Comparison of ENCODE assay signal across 27 cellular contexts in the genomic region with DNA sequence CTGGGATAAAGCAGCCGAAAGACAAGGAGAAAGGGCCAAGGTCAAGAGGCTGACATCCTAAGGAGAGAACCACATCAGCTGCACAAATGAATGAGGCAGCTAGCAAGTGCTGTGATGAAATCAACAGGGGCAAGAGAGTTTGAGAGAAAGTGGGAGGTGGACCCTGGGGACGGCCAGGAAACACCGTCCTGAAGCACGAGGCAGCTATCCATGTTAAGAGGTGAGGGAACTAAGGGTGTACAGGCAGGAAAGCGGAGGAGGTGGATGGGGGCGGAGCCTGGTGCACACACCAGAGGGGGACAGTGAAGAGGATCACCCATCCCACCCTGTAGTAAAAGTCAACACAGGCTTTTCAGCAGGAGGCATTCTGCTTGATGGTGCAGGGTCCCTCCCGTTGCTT. TPM values are rescaled to one million over a fixed set of nuclear protein-coding genes. Genes with fewer than 3 reads are reported as not detected.
DNase-seq lines count a peak whose midpoint lies in the region; ATAC-seq and TF ChIP-seq lines count a peak whose summit lies in the region.
"Had no signal": no experiment of that assay in that cellular context is flagged by ENCODE, and none has a peak within 500 bp of the region (broad histone marks: within the 10 kb centered on the region; RNA-seq: fewer than 3 reads in every experiment).

No MANE protein-coding gene starts in this region.

- intact Hi-C loops in stomach (cut with DNase I; ENCODE audit: low total_unique reads) = no loop called here

- H3K27ac ChIP-seq in CD8-positive, alpha-beta memory T cell (ENCODE audit: low read depth, low read length) = no peak overlapping the region
- no peak overlapping the region for H3K27ac ChIP-seq in stomach
- H3K27ac ChIP-seq: 22Rv1, HL-60 had no signal

- H3K4me3 Mint-ChIP-seq in CD8-positive, alpha-beta memory T cell = no peak overlapping the region
- no peak overlapping the region for H3K4me3 Mint-ChIP-seq in activated T-helper 17 cell treated with anti-CD3 and anti-CD28 coated beads, Interleukin-2, amount 50 U/mL, for 72 hours
- no peak overlapping the region for H3K4me3 Mint-ChIP-seq in nephron progenitor cell
- H3K4me3 Mint-ChIP-seq: CD14-positive monocyte, GM23338 had no signal

- H3K9me3 ChIP-seq in CD8-positive, alpha-beta memory T cell (ENCODE audit: low read length) = no peaks in the 10 kb centered on the region
- no peaks in the 10 kb centered on the region for H3K9me3 ChIP-seq in stomach
- H3K9me3 ChIP-seq: BE2C had no signal

- H3K4me1 ChIP-seq in CD8-positive, alpha-beta memory T cell (ENCODE audit: insufficient read depth, low read length) = no peaks in the 10 kb centered on the region
- peaks cover 0 to 26% (median 5%) of the 10 kb centered on the region in 4 donors for H3K4me1 ChIP-seq in stomach
- H3K4me1 ChIP-seq: BE2C had no signal

- TF ChIP-seq POLR2A in stomach (IDR thresholded peaks at IDR 0.05) = no peak

- TF ChIP-seq CTCF in nephron progenitor cell (IDR thresholded peaks at IDR 0.05) = no peak
- no peak for TF ChIP-seq CTCF in stomach (IDR thresholded peaks at IDR 0.05)

- H3K27me3 Mint-ChIP-seq in CD8-positive, alpha-beta memory T cell = no peaks in the 10 kb centered on the region
- no peaks in the 10 kb centered on the region for H3K27me3 Mint-ChIP-seq in activated T-helper 17 cell treated with anti-CD3 and anti-CD28 coated beads, Interleukin-2, amount 50 U/mL, for 72 hours
- H3K27me3 Mint-ChIP-seq in nephron progenitor cell (ENCODE audit: low read depth, poor library complexity) = peaks cover 2% of the 10 kb centered on the region

- H3K36me3 ChIP-seq in CD8-positive, alpha-beta memory T cell (ENCODE audit: insufficient read depth, low read length) = peaks cover 47% of the 10 kb centered on the region
- H3K36me3 ChIP-seq in stomach = peaks cover 71 to 100% (median 100%) of the 10 kb centered on the region in 4 donors

- peaks cover 7 to 34% (median 9%) of the 10 kb centered on the region in 3 donors for H3K4me1 Mint-ChIP-seq in CD8-positive, alpha-beta memory T cell
- H3K4me1 Mint-ChIP-seq in activated T-helper 17 cell treated with anti-CD3 and anti-CD28 coated beads, Interleukin-2, amount 50 U/mL, for 72 hours = peaks cover 14% of the 10 kb centered on the region
- peaks cover 26% of the 10 kb centered on the region for H3K4me1 Mint-ChIP-seq in nephron progenitor cell
- H3K4me1 Mint-ChIP-seq: CD14-positive monocyte had no signal

- ATAC-seq in activated T-helper 17 cell treated with anti-CD3 and anti-CD28 coated beads, Interleukin-2, amount 50 U/mL, for 72 hours (replicated peaks) = no peak
- ATAC-seq: GM23338, K562 had no signal

- POLR2A ChIA-PET in CD8-positive, alpha-beta memory T cell (lab: Charles Lee) = interaction anchor here (0.6 kb wide), 1 partner anchor 19 kb away, joined by 3 read pairs; no protein-coding TSS in a partner anchor

- no peak overlapping the region for H3K4me3 ChIP-seq in CD8-positive, alpha-beta memory T cell (ENCODE audit: low read length)
- no peak overlapping the region for H3K4me3 ChIP-seq in stomach
- H3K4me3 ChIP-seq: GM23338, K562 had no signal

- no peaks in the 10 kb centered on the region for H3K9me3 Mint-ChIP-seq in CD8-positive, alpha-beta memory T cell
- no peaks in the 10 kb centered on the region for H3K9me3 Mint-ChIP-seq in activated T-helper 17 cell treated with anti-CD3 and anti-CD28 coated beads, Interleukin-2, amount 50 U/mL, for 72 hours
- no peaks in the 10 kb centered on the region for H3K9me3 Mint-ChIP-seq in nephron progenitor cell
- H3K9me3 Mint-ChIP-seq: GM23338 had no signal

- DNase-seq in activated CD8-positive, alpha-beta memory T cell treated with anti-CD3 and anti-CD28 coated beads, Interleukin-2, amount 50 U/mL, for 48 hours = peak; percentile 20
- DNase-seq in activated CD8-positive, alpha-beta memory T cell treated with anti-CD3 and anti-CD28 coated beads for 24 hours = no peak
- DNase-seq in CD8-positive, alpha-beta memory T cell = no peak
- DNase-seq in nephron progenitor cell (no peak), HT-29 (ENCODE audit: low spot score) (no peak), stomach (no peak), NCI-H1436 (lab: John Stamatoyannopoulos, UW) (no peak)
- DNase-seq: ACHN, BE2C, Calu3, DMS79 treated with DMSO at 0.1 percent for 48 hours, GF-D8, HCEC 1CT, Kasumi-1, MV-4-11, NCI-H1105 treated with DMSO at 0.1 percent for 48 hours, NCI-H2029, NCI-H446, NCI-H524 treated with DMSO at 0.1 percent for 48 hours, RPMI8226, SHP77 had no signal

- peaks cover 12 to 88% (median 28%) of the 10 kb centered on the region in 3 donors for H3K36me3 Mint-ChIP-seq in CD8-positive, alpha-beta memory T cell
- peaks cover 100% of the 10 kb centered on the region for H3K36me3 Mint-ChIP-seq in activated T-helper 17 cell treated with anti-CD3 and anti-CD28 coated beads, Interleukin-2, amount 50 U/mL, for 72 hours (ENCODE audit: low read depth)
- H3K36me3 Mint-ChIP-seq in nephron progenitor cell (ENCODE audit: low read depth) = peaks cover 87% of the 10 kb centered on the region

- no peak for TF ChIP-seq EP300 in stomach (IDR thresholded peaks at IDR 0.05)

- CTCF ChIA-PET in CD8-positive, alpha-beta memory T cell (lab: Charles Lee) = no interaction called here

- no peaks in the 10 kb centered on the region for H3K27me3 ChIP-seq in CD8-positive, alpha-beta memory T cell (ENCODE audit: insufficient read depth, low read length, poor library complexity, severe bottlenecking)
- H3K27me3 ChIP-seq in stomach = no peaks in the 10 kb centered on the region
- H3K27me3 ChIP-seq: BE2C had no signal

- 84 to 91% (median 89%) methylated on average over 7 of the region's 7 CpGs for WGBS in stomach, 5 donors

- peak overlapping the region in 5 of 8 donors; percentile 7 to 69 (median 63) for H3K27ac Mint-ChIP-seq in CD8-positive, alpha-beta memory T cell
- peak overlapping the region; percentile 16 for H3K27ac Mint-ChIP-seq in activated T-helper 17 cell treated with anti-CD3 and anti-CD28 coated beads, Interleukin-2, amount 50 U/mL, for 72 hours
- peak overlapping the region; percentile 72 for H3K27ac Mint-ChIP-seq in nephron progenitor cell
- H3K27ac Mint-ChIP-seq: GM23338 had no signal

RNA-seq across cellular contexts. Expression of a gene that starts 52.4 kb away (rescaled TPM):
- total RNA-seq in CD8-positive, alpha-beta memory T cell = 100 to 1,000 TPM; 307 to 313 TPM
- 70.0 TPM for polyA plus RNA-seq in CD8-positive, alpha-beta memory T cell
- 100 to 1,000 TPM; 303 to 319 TPM for total RNA-seq in activated T-helper 17 cell treated with anti-CD3 and anti-CD28 coated beads, Interleukin-2, amount 50 U/mL, for 72 hours
- total RNA-seq in HT-29 (2014; rRNA removed; shearing (Covaris generic)) = 461 and 493 TPM in 2 replicates
- total RNA-seq in stomach = 100 to 1,000 TPM; 350 to 752 (median 530) TPM
- 100 to 1,000 TPM; 171 to 207 (median 173) TPM for polyA plus RNA-seq in stomach

RNA-seq across cellular contexts. Expression of a gene that starts 52.7 kb away (rescaled TPM):
- 100 to 1,000 TPM; 301 to 319 TPM for total RNA-seq in CD8-positive, alpha-beta memory T cell
- 187 TPM for polyA plus RNA-seq in CD8-positive, alpha-beta memory T cell
- 100 to 1,000 TPM; 180 to 230 TPM for total RNA-seq in activated T-helper 17 cell treated with anti-CD3 and anti-CD28 coated beads, Interleukin-2, amount 50 U/mL, for 72 hours
- total RNA-seq in HT-29 (2014; rRNA removed; shearing (Covaris generic)) = 139 and 164 TPM in 2 replicates
- total RNA-seq in stomach = 100 to 1,000 TPM in 4 of 5 donors, 10 to 100 TPM in 1; 88.7 to 603 (median 272) TPM
- 100 to 1,000 TPM; 104 to 169 (median 164) TPM for polyA plus RNA-seq in stomach

Comparison
In these comparisons a context has a peak if more than half of its experiments do, and no peak if none do; other contexts are left out.
1. H3K27ac Mint-ChIP-seq: peak in every context shown above with its lines; median percentile 72 in nephron progenitor cell; 63 in CD8-positive, alpha-beta memory T cell; 16 in activated T-helper 17 cell treated with anti-CD3 and anti-CD28 coated beads, Interleukin-2, amount 50 U/mL, for 72 hours.